13 cellular contexts compared by ENCODE assay signal in genomic region chr6:156102129-156102528, GRCh38.
A peak's percentile ranks its signal among the peaks of the same experiment; 100 is the strongest.
DNase-seq lines count a peak whose midpoint lies in the region; ATAC-seq, FAIRE-seq and TF ChIP-seq lines count a peak whose summit lies in the region.
"Had no signal": no experiment of that assay in that cellular context is flagged by ENCODE, and none has a peak within 500 bp of the region (broad histone marks: within the 10 kb centered on the region; RNA-seq: fewer than 3 reads in every experiment).

No MANE protein-coding gene starts in this region.

- H3K9me3 ChIP-seq in GM12878 (replicated peaks; ENCODE audit: control insufficient read depth, insufficient read depth, low read length) (no peaks in the 10 kb centered on the region), hepatocyte (ENCODE audit: low read depth) (no peaks in the 10 kb centered on the region)
- H3K9me3 ChIP-seq: breast epithelium, right lobe of liver had no signal

- FAIRE-seq in GM12878 (lab: Jason Lieb, UNC) = no peak
- FAIRE-seq: K562 had no signal

- in situ Hi-C loops in GM12878 (cut with MboI) = no loop called here

- H3K4me1 ChIP-seq in GM12878 (ENCODE audit: control insufficient read depth, insufficient read depth, low read length) (no peaks in the 10 kb centered on the region), hepatocyte (ENCODE audit: insufficient read depth) (no peaks in the 10 kb centered on the region)
- H3K4me1 ChIP-seq: breast epithelium, right lobe of liver had no signal

- CTCF ChIA-PET in GM12878 (lab: Yijun Ruan, JAX) = no interaction called here

- H3K36me3 ChIP-seq in GM12878 (ENCODE audit: control insufficient read depth in 2 of 2, insufficient read depth in 2 of 2, low read length in 1 of 2) = no peaks in the 10 kb centered on the region
- no peaks in the 10 kb centered on the region for H3K36me3 ChIP-seq in hepatocyte (replicated peaks; ENCODE audit: insufficient read depth, low read depth)
- H3K36me3 ChIP-seq: breast epithelium, right lobe of liver had no signal

- H3K27ac ChIP-seq in GM12878 (ENCODE audit: control insufficient read depth, insufficient read depth) (no peak overlapping the region), hepatocyte (no peak overlapping the region)
- H3K27ac ChIP-seq: breast epithelium, right lobe of liver had no signal

- 19% methylated on average over 3 of the region's 3 CpGs for WGBS in GM12878 (ENCODE audit: insufficient coverage, insufficient replicate concordance, low lambda C conversion rate, missing lambda C conversion rate)
- 80% methylated on average over 3 of the region's 3 CpGs for WGBS in hepatocyte (ENCODE audit: low lambda C conversion rate, missing lambda C conversion rate)

- H3K36me3 Mint-ChIP-seq in neural crest cell (ENCODE audit: low read depth) = no peaks in the 10 kb centered on the region
- no peaks in the 10 kb centered on the region for H3K36me3 Mint-ChIP-seq in mesothelial cell of epicardium

- H3K9ac ChIP-seq in GM12878 (ENCODE audit: control insufficient read depth, insufficient read depth, low read length) = no peak overlapping the region

- BruUV-seq in GM12878 (replicated peaks; lab: Mats Ljungman, UMichigan) = no TSS peak

- TF ChIP-seq CTCF in GM10266 (IDR thresholded peaks at IDR 0.05; ENCODE audit: control insufficient read depth, insufficient read depth, low read depth, missing control alignments) = peak; percentile 29
- TF ChIP-seq CTCF in LNCAP (IDR thresholded peaks at IDR 0.05) = peak; percentile 37; the same call in 1 of the 2 replicates
- TF ChIP-seq CTCF in GM12878 (IDR thresholded peaks at IDR 0.05 in 2 of 3, conservative IDR thresholded peaks at IDR 0.05 in 1 of 3; ENCODE audit: control insufficient read depth in 2 of 3, extremely low read depth in 1 of 3, insufficient read depth in 1 of 3, low read depth in 3 of 3, low read length in 3 of 3) = peak in 2 of 3 experiments; percentile 25 to 42; a peak in 3 of 6 replicates
- peak; percentile 30 for TF ChIP-seq CTCF in neural crest cell (conservative IDR thresholded peaks at IDR 0.05)
- TF ChIP-seq CTCF in hepatocyte (IDR thresholded peaks at IDR 0.05; ENCODE audit: poor library complexity) = no peak
- TF ChIP-seq CTCF in mesothelial cell of epicardium (IDR thresholded peaks at IDR 0.05; ENCODE audit: unreplicated experiment) = no peak

- SMC1A ChIA-PET in GM12878 (lab: Charles Lee; ENCODE audit: uncharacterized antibody, unreplicated experiment) = no interaction called here

- RAD21 ChIA-PET in GM12878 (lab: Charles Lee; ENCODE audit: unreplicated experiment) = no interaction called here

- 0 out of 3 replicates have a peak, but pooled peaks have one; percentile 47 for ATAC-seq in GM12878
- ATAC-seq: K562 had no signal

- DNase-seq in GM10266 (ENCODE audit: extremely low spot score) (no peak), GM12878 (ENCODE audit: low read depth, low spot score) (no peak), neural crest cell (ENCODE audit: low read depth, low spot score) (no peak), hepatocyte (ENCODE audit: low spot score) (no peak), mesothelial cell of epicardium (ENCODE audit: low spot score in 2 of 2, unreplicated experiment in 2 of 2) (no peak), mucosa of gallbladder (ENCODE audit: low spot score) (no peak)
- DNase-seq: activated T-cell treated with anti-CD3 and anti-CD28 coated beads, Interleukin-2, amount 50 U/mL, for 24 hours; foreskin melanocyte; right lobe of liver; T1000 had no signal

- intact Hi-C loops in GM12878 (cut with micrococcal nuclease; ENCODE audit: unreplicated experiment) = no loop called here

- no peak for TF ChIP-seq POLR2A in GM12878 (IDR thresholded peaks at IDR 0.05; ENCODE audit: low read depth, low read length)

- no peaks in the 10 kb centered on the region for H4K20me1 ChIP-seq in GM12878 (ENCODE audit: control insufficient read depth, insufficient read depth)
- H4K20me1 ChIP-seq in hepatocyte (ENCODE audit: insufficient read depth, poor library complexity, severe bottlenecking) = no peaks in the 10 kb centered on the region

- no peak for TF ChIP-seq RAD21 in GM12878 (IDR thresholded peaks at IDR 0.05; ENCODE audit: insufficient read depth, low read depth, low read length)

- H3K9me2 ChIP-seq in hepatocyte (replicated peaks; ENCODE audit: insufficient read depth) = no peaks in the 10 kb centered on the region

- H3K79me2 ChIP-seq in GM12878 (ENCODE audit: control insufficient read depth, insufficient read depth, low read length) (no peaks in the 10 kb centered on the region), hepatocyte (no peaks in the 10 kb centered on the region)

- peaks cover 4% of the 10 kb centered on the region for H3K4me1 Mint-ChIP-seq in neural crest cell
- H3K4me1 Mint-ChIP-seq in mesothelial cell of epicardium = no peaks in the 10 kb centered on the region

- H3K27ac Mint-ChIP-seq in neural crest cell (ENCODE audit: unreplicated experiment) = no peak overlapping the region
- no peak overlapping the region for H3K27ac Mint-ChIP-seq in mesothelial cell of epicardium
- H3K27ac Mint-ChIP-seq: activated T-cell treated with anti-CD3 and anti-CD28 coated beads, Interleukin-2, amount 50 U/mL, for 24 hours had no signal

- H2AFZ ChIP-seq in GM12878 (ENCODE audit: control insufficient read depth, low read depth, low read length) (no peak overlapping the region), hepatocyte (no peak overlapping the region)

- H3K4me3 Mint-ChIP-seq in neural crest cell (no peak overlapping the region), mesothelial cell of epicardium (no peak overlapping the region)
- H3K4me3 Mint-ChIP-seq: activated T-cell treated with anti-CD3 and anti-CD28 coated beads, Interleukin-2, amount 50 U/mL, for 24 hours had no signal

- POLR2A ChIA-PET in GM12878 (lab: Charles Lee) = no interaction called here

- H3K9me3 Mint-ChIP-seq in neural crest cell = peaks cover 3% of the 10 kb centered on the region
- no peaks in the 10 kb centered on the region for H3K9me3 Mint-ChIP-seq in mesothelial cell of epicardium

- no peaks in the 10 kb centered on the region for H3K27me3 Mint-ChIP-seq in neural crest cell (ENCODE audit: low read depth)
- peaks cover 13% of the 10 kb centered on the region for H3K27me3 Mint-ChIP-seq in mesothelial cell of epicardium (ENCODE audit: low read depth)
- H3K27me3 Mint-ChIP-seq: activated T-cell treated with anti-CD3 and anti-CD28 coated beads, Interleukin-2, amount 50 U/mL, for 24 hours had no signal

- H3K4me3 ChIP-seq in GM12878 (no peak overlapping the region), hepatocyte (no peak overlapping the region)
- H3K4me3 ChIP-seq: breast epithelium, K562, right lobe of liver had no signal

- H3K4me2 ChIP-seq in GM12878 (ENCODE audit: control insufficient read depth, insufficient read depth) (no peak overlapping the region), hepatocyte (no peak overlapping the region)

- H3K27me3 ChIP-seq in GM12878 (replicated peaks in 1 of 2; ENCODE audit: control insufficient read depth in 2 of 2, insufficient read depth in 2 of 2, low read length in 1 of 2) = no peaks in the 10 kb centered on the region
- H3K27me3 ChIP-seq in hepatocyte = no peaks in the 10 kb centered on the region
- H3K27me3 ChIP-seq: breast epithelium, right lobe of liver had no signal

- no peak for TF ChIP-seq EP300 in GM12878 (IDR thresholded peaks at IDR 0.05; ENCODE audit: borderline replicate concordance in 1 of 2, control insufficient read depth in 1 of 2, low read depth in 2 of 2, low read length in 2 of 2)

TF ChIP-seq in GM12878, 131 proteins besides CTCF, POLR2A, EP300 and RAD21 (continues in another document):
- TF ChIP-seq, protein P1, sequence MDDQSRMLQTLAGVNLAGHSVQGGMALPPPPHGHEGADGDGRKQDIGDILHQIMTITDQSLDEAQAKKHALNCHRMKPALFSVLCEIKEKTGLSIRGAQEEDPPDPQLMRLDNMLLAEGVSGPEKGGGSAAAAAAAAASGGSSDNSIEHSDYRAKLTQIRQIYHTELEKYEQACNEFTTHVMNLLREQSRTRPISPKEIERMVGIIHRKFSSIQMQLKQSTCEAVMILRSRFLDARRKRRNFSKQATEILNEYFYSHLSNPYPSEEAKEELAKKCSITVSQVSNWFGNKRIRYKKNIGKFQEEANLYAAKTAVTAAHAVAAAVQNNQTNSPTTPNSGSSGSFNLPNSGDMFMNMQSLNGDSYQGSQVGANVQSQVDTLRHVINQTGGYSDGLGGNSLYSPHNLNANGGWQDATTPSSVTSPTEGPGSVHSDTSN (IDR thresholded peaks at IDR 0.05; ENCODE audit: insufficient replicate concordance, low read depth, low read length) = no peak
- TF ChIP-seq SREBF2 (IDR thresholded peaks at IDR 0.05; ENCODE audit: low read length) = no peak
- TF ChIP-seq, protein P2, sequence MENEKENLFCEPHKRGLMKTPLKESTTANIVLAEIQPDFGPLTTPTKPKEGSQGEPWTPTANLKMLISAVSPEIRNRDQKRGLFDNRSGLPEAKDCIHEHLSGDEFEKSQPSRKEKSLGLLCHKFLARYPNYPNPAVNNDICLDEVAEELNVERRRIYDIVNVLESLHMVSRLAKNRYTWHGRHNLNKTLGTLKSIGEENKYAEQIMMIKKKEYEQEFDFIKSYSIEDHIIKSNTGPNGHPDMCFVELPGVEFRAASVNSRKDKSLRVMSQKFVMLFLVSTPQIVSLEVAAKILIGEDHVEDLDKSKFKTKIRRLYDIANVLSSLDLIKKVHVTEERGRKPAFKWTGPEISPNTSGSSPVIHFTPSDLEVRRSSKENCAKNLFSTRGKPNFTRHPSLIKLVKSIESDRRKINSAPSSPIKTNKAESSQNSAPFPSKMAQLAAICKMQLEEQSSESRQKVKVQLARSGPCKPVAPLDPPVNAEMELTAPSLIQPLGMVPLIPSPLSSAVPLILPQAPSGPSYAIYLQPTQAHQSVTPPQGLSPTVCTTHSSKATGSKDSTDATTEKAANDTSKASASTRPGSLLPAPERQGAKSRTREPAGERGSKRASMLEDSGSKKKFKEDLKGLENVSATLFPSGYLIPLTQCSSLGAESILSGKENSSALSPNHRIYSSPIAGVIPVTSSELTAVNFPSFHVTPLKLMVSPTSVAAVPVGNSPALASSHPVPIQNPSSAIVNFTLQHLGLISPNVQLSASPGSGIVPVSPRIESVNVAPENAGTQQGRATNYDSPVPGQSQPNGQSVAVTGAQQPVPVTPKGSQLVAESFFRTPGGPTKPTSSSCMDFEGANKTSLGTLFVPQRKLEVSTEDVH (IDR thresholded peaks at IDR 0.05; ENCODE audit: low read depth, partially characterized antibody) = no peak
- no peak for TF ChIP-seq POLR2AphosphoS2 (IDR thresholded peaks at IDR 0.05; ENCODE audit: low read depth, low read length)
- TF ChIP-seq E2F4 (IDR thresholded peaks at IDR 0.05; ENCODE audit: low read depth, low read length) = no peak
- no peak for TF ChIP-seq IRF4 (IDR thresholded peaks at IDR 0.05; ENCODE audit: low read depth, low read length)
- no peak for TF ChIP-seq EED (IDR thresholded peaks at IDR 0.05; ENCODE audit: low read depth)

Comparison
In these comparisons a context has a peak if more than half of its experiments do, and no peak if none do; other contexts are left out.
1. CTCF ChIP-seq: peak in GM10266 (single experiment), LNCAP (single experiment), GM12878 (2 of 3) and neural crest cell (single experiment); none in hepatocyte (single experiment) and mesothelial cell of epicardium (single experiment).